ENCODE assay signal across 19 cellular contexts in the genomic region with DNA sequence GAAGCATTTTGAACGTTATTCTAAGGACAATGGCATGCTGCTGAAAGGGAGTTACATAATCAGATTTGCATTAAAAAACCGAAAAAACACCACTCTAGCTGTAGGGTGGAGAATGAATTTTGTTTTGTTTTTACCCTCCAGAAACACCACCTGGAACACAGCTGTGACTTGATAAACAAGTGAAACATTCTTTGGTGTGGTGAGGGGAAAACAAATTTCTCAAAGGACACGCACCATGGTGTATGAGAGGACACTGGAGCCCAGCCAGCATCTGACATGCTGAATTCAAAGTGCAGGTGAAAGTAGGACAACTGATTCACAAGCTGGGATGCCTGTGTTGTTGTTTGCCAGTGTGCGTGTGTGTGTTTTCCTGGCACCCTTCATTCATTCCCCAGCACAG.
A peak's percentile ranks its signal among the peaks of the same experiment; 100 is the strongest.
DNase-seq lines count a peak whose midpoint lies in the region; ATAC-seq lines count a peak whose summit lies in the region.
"Had no signal": no experiment of that assay in that cellular context is flagged by ENCODE, and none has a peak within 500 bp of the region (broad histone marks: within the 10 kb centered on the region; RNA-seq: fewer than 3 reads in every experiment).

No MANE protein-coding gene starts in this region.

- H4K91ac ChIP-seq in trophoblast cell (ENCODE audit: low read depth, low read length), result no peak overlapping the region

- H3K36me3 ChIP-seq in trophoblast cell (ENCODE audit: control insufficient read depth in 1 of 2, insufficient read depth in 2 of 2, low read length in 2 of 2), result no peaks in the 10 kb centered on the region
- H3K36me3 ChIP-seq: breast epithelium had no signal

- peaks cover 4% of the 10 kb centered on the region for H3K79me1 ChIP-seq in trophoblast cell (ENCODE audit: low read length)

- WGBS in trophoblast cell (ENCODE audit: extremely low coverage, insufficient coverage, insufficient read length), result no CpG with 5 or more reads among the region's 4 CpGs

- no peak overlapping the region for H3K18ac ChIP-seq in trophoblast cell (ENCODE audit: low read length)

- no peak overlapping the region for H2BK5ac ChIP-seq in trophoblast cell (ENCODE audit: low read depth, low read length, poor library complexity)

- peak; percentile 61 for ATAC-seq in GM19025 (IDR thresholded peaks at IDR 0.05; ENCODE audit: low read depth, unreplicated experiment)
- peak; percentile 43 for ATAC-seq in HG02678 (IDR thresholded peaks at IDR 0.05; ENCODE audit: unreplicated experiment)
- no peak for ATAC-seq in GM21529 (IDR thresholded peaks at IDR 0.05; ENCODE audit: unreplicated experiment)
- no peak for ATAC-seq in GM18520 (IDR thresholded peaks at IDR 0.05; ENCODE audit: unreplicated experiment)
- ATAC-seq: activated CD8-positive, alpha-beta T cell treated with anti-CD3 and anti-CD28 coated beads, Interleukin-2, amount 10 ng/mL, durations not matched to agents 7 days and 5 days; activated T-cell treated with anti-CD3 and anti-CD28 coated beads, Interleukin-2, amount 50 U/mL, for 72 hours had no signal

- peak; percentile 72 for DNase-seq in NCI-H345 (lab: John Stamatoyannopoulos, UW)
- no peak for DNase-seq in trophoblast cell
- DNase-seq in 8988T, result no peak
- DNase-seq in NCI-H146 treated with DMSO at 0.1 percent for 48 hours (lab: John Stamatoyannopoulos, UW; ENCODE audit: unreplicated experiment), result no peak
- DNase-seq: activated CD8-positive, alpha-beta T cell treated with anti-CD3 and anti-CD28 coated beads, Interleukin-2, amount 10 ng/mL, durations not matched to agents 7 days and 5 days; activated naive CD8-positive, alpha-beta T cell treated with anti-CD3 and anti-CD28 coated beads, Interleukin-2, amount 10 ng/mL, durations not matched to agents 7 days and 5 days; activated T-cell treated with anti-CD3 and anti-CD28 coated beads, Interleukin-2, amount 50 U/mL, for 72 hours; GF-D8; Kasumi-1; NCI-H1105 treated with DMSO at 0.1 percent for 48 hours; NCI-H446; SHP77; stimulated activated CD4-positive, alpha-beta T cell treated with anti-CD3 and anti-CD28 coated beads, Interleukin-4, amount 100 ng/mL, for 24 hours had no signal

- peak overlapping the region; percentile 34 for H3K4me3 ChIP-seq in trophoblast cell (ENCODE audit: low read depth, low read length)
- H3K4me3 ChIP-seq: breast epithelium, dorsolateral prefrontal cortex had no signal

- H3K79me2 ChIP-seq in trophoblast cell (ENCODE audit: control insufficient read depth, insufficient read depth, low read length, poor library complexity), result no peaks in the 10 kb centered on the region

- peaks cover 2% of the 10 kb centered on the region for H3K9me3 ChIP-seq in trophoblast cell (ENCODE audit: insufficient read depth, low read depth, low read length)
- H3K9me3 ChIP-seq: breast epithelium had no signal

- peak overlapping the region; percentile 56 for H3K9ac ChIP-seq in trophoblast cell (ENCODE audit: low read length)

- H2AFZ ChIP-seq in trophoblast cell (ENCODE audit: insufficient read depth, low read length, poor library complexity), result no peak overlapping the region

- H2BK120ac ChIP-seq in trophoblast cell (ENCODE audit: insufficient read depth, low read length, poor library complexity), result no peak overlapping the region

- H3K4ac ChIP-seq in trophoblast cell (ENCODE audit: low read depth, low read length), result no peak overlapping the region

- H3K27ac ChIP-seq in trophoblast cell (ENCODE audit: low read depth, low read length), result no peak overlapping the region
- H3K27ac ChIP-seq: breast epithelium had no signal

- H3K27me3 ChIP-seq in trophoblast cell (ENCODE audit: insufficient read depth, low read length), result no peaks in the 10 kb centered on the region
- H3K27me3 ChIP-seq: breast epithelium, dorsolateral prefrontal cortex had no signal

- H3K4me2 ChIP-seq in trophoblast cell (ENCODE audit: low read length), result no peak overlapping the region

- no peak overlapping the region for H4K8ac ChIP-seq in trophoblast cell (ENCODE audit: low read depth, low read length)

- H2BK12ac ChIP-seq in trophoblast cell (ENCODE audit: low read length), result no peak overlapping the region

- no peak overlapping the region for H4K12ac ChIP-seq in trophoblast cell (ENCODE audit: low read depth, low read length)

- H3K23ac ChIP-seq in trophoblast cell (ENCODE audit: low read length), result no peak overlapping the region

- H2AK5ac ChIP-seq in trophoblast cell (ENCODE audit: low read length), result peak overlapping the region; percentile 75

- no peak overlapping the region for H3K14ac ChIP-seq in trophoblast cell (ENCODE audit: low read length)

- H3K4me1 ChIP-seq in trophoblast cell (ENCODE audit: control insufficient read depth in 1 of 2, insufficient read depth in 2 of 2, low read length in 2 of 2), result peaks cover 3 to 5% of the 10 kb centered on the region in 2 experiments
- H3K4me1 ChIP-seq: breast epithelium had no signal

Comparison
In these comparisons a context has a peak if more than half of its experiments do, and no peak if none do; other contexts are left out.
1. ATAC-seq: peak in GM19025 (single experiment) and HG02678 (single experiment); none in GM21529 (single experiment) and GM18520 (single experiment).